In the genomic region with DNA sequence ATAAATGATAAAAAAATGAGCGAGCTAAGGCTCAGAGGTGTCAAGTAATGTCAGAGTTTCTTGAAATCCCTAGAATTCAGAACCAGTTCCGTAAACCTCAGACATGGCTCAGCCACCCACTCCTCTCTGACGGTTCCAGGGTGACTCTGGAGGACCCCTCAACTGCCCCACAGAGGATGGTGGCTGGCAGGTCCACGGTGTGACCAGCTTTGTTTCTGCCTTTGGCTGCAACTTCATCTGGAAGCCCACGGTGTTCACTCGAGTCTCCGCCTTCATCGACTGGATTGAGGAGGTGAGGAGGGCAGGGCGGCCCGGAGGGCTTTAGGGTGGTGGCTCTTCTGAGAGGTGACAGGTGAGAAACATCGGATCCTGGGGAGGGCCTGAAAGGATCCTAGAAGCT, we compare ENCODE assay signal across 11 cellular contexts. TPM values are rescaled to one million over a fixed set of nuclear protein-coding genes. Genes with fewer than 3 reads are reported as not detected.
"Had no signal": no experiment of that assay in that cellular context is flagged by ENCODE, and none has a peak within 500 bp of the region (broad histone marks: within the 10 kb centered on the region; RNA-seq: fewer than 3 reads in every experiment).

No MANE protein-coding gene starts in this region.

RNA-seq across cellular contexts. Expression of gene CELA3A, which starts 8.1 kb away (rescaled TPM):
- total RNA-seq: OCI-LY7, PC-3, PC-9, Peyer's patch, Right ventricle myocardium inferior, Right ventricle myocardium superior, RPMI7951, SJSA1, SK-MEL-5 had no signal
- polyA plus RNA-seq: SK-N-SH had no signal

RNA-seq across cellular contexts. Expression of gene CELA3B, which starts 32.7 kb away (rescaled TPM):
- total RNA-seq: OCI-LY7, PC-3, PC-9, Peyer's patch, Right ventricle myocardium inferior, Right ventricle myocardium superior, RPMI7951, SJCRH30, SJSA1, SK-MEL-5 had no signal
- polyA plus RNA-seq: SK-N-SH had no signal
